16 cellular contexts compared by ENCODE assay signal in genomic region chr1:221174598-221174997, GRCh38.
DNase-seq lines count a peak whose midpoint lies in the region; ATAC-seq and TF ChIP-seq lines count a peak whose summit lies in the region.
"Had no signal": no experiment of that assay in that cellular context is flagged by ENCODE, and none has a peak within 500 bp of the region (broad histone marks: within the 10 kb centered on the region; RNA-seq: fewer than 3 reads in every experiment).

No MANE protein-coding gene starts in this region.

- no peak overlapping the region for H3K56ac ChIP-seq in IMR-90 (ENCODE audit: extremely low read depth, insufficient read depth, low read length)

- H3K4me3 ChIP-seq in IMR-90 (ENCODE audit: insufficient read depth, low read depth, low read length): no peak overlapping the region
- H3K4me3 ChIP-seq: cardiac muscle cell, esophagus squamous epithelium had no signal

- no peak overlapping the region for H3K14ac ChIP-seq in IMR-90 (replicated peaks; ENCODE audit: low read depth, low read length)

- H3K9me1 ChIP-seq in IMR-90 (ENCODE audit: insufficient read depth, low read length): no peaks in the 10 kb centered on the region

- DNase-seq in IMR-90: no peak
- DNase-seq in SK-N-DZ (ENCODE audit: low spot score): peak; percentile 24
- peak; percentile 52 for DNase-seq in left cardiac atrium
- DNase-seq in posterior vena cava (ENCODE audit: low spot score): peak; percentile 81
- DNase-seq in NCI-H748 (lab: John Stamatoyannopoulos, UW; ENCODE audit: unreplicated experiment): no peak
- DNase-seq in effector CD8-positive, alpha-beta T cell (lab: John Stamatoyannopoulos, UW): no peak
- DNase-seq in superior temporal gyrus (ENCODE audit: extremely low spot score): no peak
- DNase-seq: esophagus squamous epithelium; KBM-7; NCI-H2171; occipital lobe; stimulated activated naive CD4-positive, alpha-beta T cell had no signal

- H3K18ac ChIP-seq in IMR-90 (ENCODE audit: low read depth, low read length): no peak overlapping the region

- H3K9ac ChIP-seq in IMR-90 (ENCODE audit: low read depth, low read length): no peak overlapping the region

- WGBS in IMR-90 (ENCODE audit: extremely low coverage in 2 of 2, insufficient read length in 1 of 2), 2 experiments: 70% methylated on average over 2 of the region's 5 CpGs; no CpG with 5 or more reads in 1 of the 2 experiments

- no peak for TF ChIP-seq RAD21 in IMR-90 (IDR thresholded peaks at IDR 0.05; ENCODE audit: low read length)

- TF ChIP-seq POLR2A in IMR-90 (IDR thresholded peaks at IDR 0.05; ENCODE audit: low read depth, low read length): no peak

- no TSS peak for BruUV-seq in IMR-90 (replicated peaks; lab: Mats Ljungman, UMichigan)

- TF ChIP-seq CTCF in IMR-90 (conservative IDR thresholded peaks at IDR 0.05; ENCODE audit: low read depth, low read length): no peak

- no peaks in the 10 kb centered on the region for H3K36me3 ChIP-seq in IMR-90 (ENCODE audit: control insufficient read depth, insufficient read depth, low read length)
- H3K36me3 ChIP-seq: cardiac muscle cell, esophagus squamous epithelium had no signal

- no peak overlapping the region for H3K4me2 ChIP-seq in IMR-90 (ENCODE audit: low read depth, low read length)

- dilution Hi-C loops in IMR-90 (cut with HindIII; ENCODE audit: low sequenced_read_pairs, unreplicated experiment): no loop called here

- no peak overlapping the region for H3K4ac ChIP-seq in IMR-90 (ENCODE audit: low read depth, low read length)

- H4K20me1 ChIP-seq in IMR-90 (ENCODE audit: insufficient read depth, low read length): no peaks in the 10 kb centered on the region

- H2BK20ac ChIP-seq in IMR-90 (ENCODE audit: low read depth, low read length): no peak overlapping the region

- intact Hi-C loops in IMR-90 (cut with micrococcal nuclease) (no loop called here), left cardiac atrium (cut with DNase I) (no loop called here), posterior vena cava (cut with DNase I) (no loop called here)

- H4K5ac ChIP-seq in IMR-90 (ENCODE audit: low read depth, low read length): no peak overlapping the region

- in situ Hi-C loops in IMR-90 (cut with MboI; ENCODE audit: low sequenced_read_pairs): no loop called here

- no peak overlapping the region for H3K23ac ChIP-seq in IMR-90 (ENCODE audit: low read depth, low read length)

- H2BK120ac ChIP-seq in IMR-90 (ENCODE audit: low read depth, low read length): no peak overlapping the region

- no peak overlapping the region for H2AK9ac ChIP-seq in IMR-90 (replicated peaks; ENCODE audit: low read depth, low read length, poor library complexity)

- no peak overlapping the region for H2BK15ac ChIP-seq in IMR-90 (ENCODE audit: low read depth, low read length)

- no peak overlapping the region for H2BK5ac ChIP-seq in IMR-90 (ENCODE audit: low read depth, low read length, poor library complexity, severe bottlenecking)

- no peak overlapping the region for H2AK5ac ChIP-seq in IMR-90 (ENCODE audit: low read depth, low read length)

- H4K8ac ChIP-seq in IMR-90 (ENCODE audit: low read depth in 2 of 2, low read length in 2 of 2): no peak overlapping the region

- peaks cover under 1% of the 10 kb centered on the region; the same call in 1 of the 2 replicates for H3K4me1 ChIP-seq in IMR-90 (ENCODE audit: control insufficient read depth, insufficient read depth, low read length)
- H3K4me1 ChIP-seq: esophagus squamous epithelium had no signal

- H3K27ac ChIP-seq in IMR-90 (ENCODE audit: insufficient read depth, low read length): no peak overlapping the region
- H3K27ac ChIP-seq: cardiac muscle cell, esophagus squamous epithelium had no signal

- POLR2A ChIA-PET in IMR-90 (lab: Charles Lee; ENCODE audit: unreplicated experiment): no interaction called here

- CTCF ChIA-PET in IMR-90 (lab: Yijun Ruan, JAX): no interaction called here

- peak overlapping the region; percentile 39 for H2AFZ ChIP-seq in IMR-90 (replicated peaks; ENCODE audit: low read length, poor library complexity)

- no peak overlapping the region for H4K91ac ChIP-seq in IMR-90 (ENCODE audit: insufficient read depth, low read depth, low read length)

- peaks cover 3% of the 10 kb centered on the region; the same call in 1 of the 2 replicates for H3K9me3 ChIP-seq in IMR-90 (ENCODE audit: control insufficient read depth, insufficient read depth, low read length)
- H3K9me3 ChIP-seq: esophagus squamous epithelium had no signal

- no peaks in the 10 kb centered on the region for H3K79me1 ChIP-seq in IMR-90 (ENCODE audit: low read depth in 1 of 2, low read length in 2 of 2)

- H3K27me3 ChIP-seq in IMR-90 (ENCODE audit: control insufficient read depth, insufficient read depth, low read length): peaks cover 2% of the 10 kb centered on the region; the same call in 1 of the 2 replicates
- H3K27me3 ChIP-seq: cardiac muscle cell, esophagus squamous epithelium had no signal

- ATAC-seq in IMR-90 (ENCODE audit: low read depth) (no peak), left cardiac atrium (peak; percentile 83 to 90), HG03378 (IDR thresholded peaks at IDR 0.05; ENCODE audit: unreplicated experiment) (no peak)
- ATAC-seq: activated CD4-positive, CD25-positive, alpha-beta regulatory T cell treated with anti-CD3 and anti-CD28 coated beads, Interleukin-2, amount 50 U/mL, for 24 hours; left colon had no signal

TF ChIP-seq in IMR-90, 13 proteins besides CTCF, POLR2A, EP300 and RAD21:
- TF ChIP-seq, protein P1, sequence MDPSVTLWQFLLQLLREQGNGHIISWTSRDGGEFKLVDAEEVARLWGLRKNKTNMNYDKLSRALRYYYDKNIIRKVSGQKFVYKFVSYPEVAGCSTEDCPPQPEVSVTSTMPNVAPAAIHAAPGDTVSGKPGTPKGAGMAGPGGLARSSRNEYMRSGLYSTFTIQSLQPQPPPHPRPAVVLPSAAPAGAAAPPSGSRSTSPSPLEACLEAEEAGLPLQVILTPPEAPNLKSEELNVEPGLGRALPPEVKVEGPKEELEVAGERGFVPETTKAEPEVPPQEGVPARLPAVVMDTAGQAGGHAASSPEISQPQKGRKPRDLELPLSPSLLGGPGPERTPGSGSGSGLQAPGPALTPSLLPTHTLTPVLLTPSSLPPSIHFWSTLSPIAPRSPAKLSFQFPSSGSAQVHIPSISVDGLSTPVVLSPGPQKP (IDR thresholded peaks at IDR 0.05; ENCODE audit: borderline replicate concordance, low read depth, low read length): no peak
- TF ChIP-seq MAFK (IDR thresholded peaks at IDR 0.05; ENCODE audit: low read depth, low read length): no peak
- no peak for TF ChIP-seq RCOR1 (IDR thresholded peaks at IDR 0.05; ENCODE audit: insufficient replicate concordance, low read length)
- no peak for TF ChIP-seq RFX5 (IDR thresholded peaks at IDR 0.05; ENCODE audit: low read depth, low read length)
- no peak for TF ChIP-seq BHLHE40 (IDR thresholded peaks at IDR 0.05; ENCODE audit: low read depth, low read length)
- TF ChIP-seq MAZ (IDR thresholded peaks at IDR 0.05; ENCODE audit: borderline replicate concordance, low read depth, low read length): no peak
- TF ChIP-seq MXI1 (IDR thresholded peaks at IDR 0.05; ENCODE audit: borderline replicate concordance, low read depth, low read length): no peak
- no peak for TF ChIP-seq SMC3 (IDR thresholded peaks at IDR 0.05; ENCODE audit: low read depth, low read length)
- TF ChIP-seq FOS (IDR thresholded peaks at IDR 0.05; ENCODE audit: low read depth, low read length): no peak
- no peak for TF ChIP-seq CHD1 (IDR thresholded peaks at IDR 0.05; ENCODE audit: low read depth, low read length)
- no peak for TF ChIP-seq USF2 (IDR thresholded peaks at IDR 0.05; ENCODE audit: low read depth, low read length)
- TF ChIP-seq CEBPB (IDR thresholded peaks at IDR 0.05; ENCODE audit: low read depth, low read length): no peak

Comparison
In these comparisons a context has a peak if more than half of its experiments do, and no peak if none do; other contexts are left out.
1. ATAC-seq: peak in left cardiac atrium (2 of 2); none in IMR-90 (single experiment) and HG03378 (single experiment).
2. DNase-seq: peak in SK-N-DZ (single experiment), left cardiac atrium (single experiment) and posterior vena cava (single experiment); none in IMR-90 (single experiment), NCI-H748 (single experiment), effector CD8-positive, alpha-beta T cell (single experiment) and superior temporal gyrus (single experiment).